ENCODE assay signal across 8 cellular contexts in the genomic region with DNA sequence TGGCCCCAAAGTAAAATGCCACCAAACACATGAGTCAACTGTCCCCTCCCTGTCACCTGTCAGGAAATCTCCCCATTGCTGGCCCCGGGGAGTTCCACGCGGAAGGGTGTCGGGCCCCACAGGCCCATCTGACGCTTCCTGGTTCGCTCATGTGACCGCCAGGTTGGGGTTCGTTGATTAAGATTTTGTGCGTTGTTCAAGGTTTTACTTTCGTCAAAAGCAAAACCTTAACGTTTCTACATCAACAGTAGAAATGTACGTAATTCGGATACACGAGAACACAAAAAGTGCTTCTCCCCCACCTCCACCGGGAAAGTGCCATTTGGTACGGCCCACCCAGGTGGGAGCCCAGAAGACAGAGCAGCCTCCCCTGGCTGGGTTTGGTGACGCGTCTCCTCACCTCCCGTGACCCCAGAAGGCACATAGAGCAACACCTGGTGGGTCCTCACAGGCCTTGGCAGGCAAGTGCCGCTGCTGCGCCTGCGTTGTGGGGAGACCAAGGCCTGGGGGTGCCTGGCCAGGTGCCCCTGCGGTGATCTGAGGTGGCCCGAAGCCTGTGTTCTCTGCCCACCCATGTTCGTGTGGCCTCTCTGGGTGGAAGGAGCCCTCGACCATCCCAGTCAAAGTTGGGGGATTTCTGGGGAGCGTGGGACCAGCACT.
DNase-seq lines count a peak whose midpoint lies in the region; ATAC-seq and TF ChIP-seq lines count a peak whose summit lies in the region.

No MANE protein-coding gene starts in this region.

- H3K4me1 Mint-ChIP-seq in activated CD4-positive, alpha-beta T cell treated with anti-CD3 and anti-CD28 coated beads, Interleukin-2, amount 10 ng/mL, durations not matched to agents 24 days and 14 days: no peaks in the 10 kb centered on the region

- no peak overlapping the region for H3K23ac ChIP-seq in mesendoderm (ENCODE audit: low read length)
- H3K23ac ChIP-seq in mesenchymal stem cell (ENCODE audit: low read length in 2 of 2): no peak overlapping the region

- no peak overlapping the region for H3K4me2 ChIP-seq in mesendoderm (ENCODE audit: low read length)
- no peak overlapping the region for H3K4me2 ChIP-seq in mesenchymal stem cell (ENCODE audit: low read length, poor library complexity, severe bottlenecking)

- H3K79me2 ChIP-seq in mesendoderm (ENCODE audit: control insufficient read depth, insufficient read depth, low read length): no peaks in the 10 kb centered on the region

- H4K8ac ChIP-seq in mesendoderm (ENCODE audit: low read depth, low read length) (no peak overlapping the region), mesenchymal stem cell (ENCODE audit: low read length) (no peak overlapping the region)

- peak overlapping the region; percentile 24 for H2AK5ac ChIP-seq in mesendoderm (ENCODE audit: low read length)
- H2AK5ac ChIP-seq in mesenchymal stem cell (ENCODE audit: low read length, severe bottlenecking): no peak overlapping the region

- H3K4me3 ChIP-seq in mesendoderm (ENCODE audit: low read length): no peak overlapping the region
- peak overlapping the region in 1 of 2 experiments; percentile 9 for H3K4me3 ChIP-seq in mesenchymal stem cell (ENCODE audit: insufficient read depth in 1 of 2, low read depth in 1 of 2, low read length in 2 of 2)
- no peak overlapping the region for H3K4me3 ChIP-seq in heart left ventricle

- peak; percentile 32 for ATAC-seq in HG02763 (IDR thresholded peaks at IDR 0.05; ENCODE audit: unreplicated experiment)
- ATAC-seq in heart left ventricle: no peak

- H3K9me3 Mint-ChIP-seq in activated CD4-positive, alpha-beta T cell treated with anti-CD3 and anti-CD28 coated beads, Interleukin-2, amount 10 ng/mL, durations not matched to agents 24 days and 14 days: no peaks in the 10 kb centered on the region

- H3K27me3 ChIP-seq in mesendoderm (ENCODE audit: insufficient read depth, low read length, poor library complexity): no peaks in the 10 kb centered on the region
- H3K27me3 ChIP-seq in mesenchymal stem cell (ENCODE audit: control insufficient read depth in 1 of 2, insufficient read depth in 1 of 2, low read length in 2 of 2): no peaks in the 10 kb centered on the region
- no peaks in the 10 kb centered on the region for H3K27me3 ChIP-seq in heart left ventricle

- H3K36me3 ChIP-seq in mesendoderm (ENCODE audit: control insufficient read depth, insufficient read depth, low read length) (no peaks in the 10 kb centered on the region), mesenchymal stem cell (ENCODE audit: control insufficient read depth in 1 of 2, insufficient read depth in 2 of 2, low read depth in 1 of 2, low read length in 2 of 2) (peaks cover 24 to 78% of the 10 kb centered on the region in 2 experiments), heart left ventricle (peaks cover 0 to 47% (median 31%) of the 10 kb centered on the region in 9 donors)

- peak overlapping the region; percentile 56 for H3K56ac ChIP-seq in mesendoderm (ENCODE audit: low read length)

- H2BK12ac ChIP-seq in mesenchymal stem cell (ENCODE audit: low read length in 2 of 2): no peak overlapping the region

- H2BK5ac ChIP-seq in mesendoderm (ENCODE audit: low read length): no peak overlapping the region
- H2BK5ac ChIP-seq in mesenchymal stem cell (ENCODE audit: low read depth, low read length, poor library complexity, severe bottlenecking): no peak overlapping the region

- WGBS in mesendoderm (ENCODE audit: extremely low coverage, insufficient coverage, low lambda C conversion rate): no CpG with 5 or more reads among the region's 27 CpGs
- WGBS in mesenchymal stem cell: 93% methylated on average over 27 of the region's 27 CpGs
- 86 to 96% (median 92%) methylated on average over 21 to 27 of the region's 27 CpGs for WGBS in heart left ventricle, 4 donors

- H3K27me3 Mint-ChIP-seq in activated CD4-positive, alpha-beta T cell treated with anti-CD3 and anti-CD28 coated beads, Interleukin-2, amount 10 ng/mL, durations not matched to agents 24 days and 14 days: no peaks in the 10 kb centered on the region

- no peaks in the 10 kb centered on the region for H3K79me1 ChIP-seq in mesendoderm (ENCODE audit: low read length)
- peaks cover 13% of the 10 kb centered on the region for H3K79me1 ChIP-seq in mesenchymal stem cell (replicated peaks; ENCODE audit: low read length, poor library complexity, severe bottlenecking)

- H3K27ac ChIP-seq in mesendoderm (ENCODE audit: low read depth, low read length) (no peak overlapping the region), mesenchymal stem cell (ENCODE audit: low read length, poor library complexity, severe bottlenecking) (no peak overlapping the region), heart left ventricle (peak overlapping the region in 1 of 12 donors; percentile 8)

- no peak overlapping the region for H4K5ac ChIP-seq in mesendoderm (ENCODE audit: low read length)

- in situ Hi-C loops in GM13977 (cut with MboI; ENCODE audit: low pct_unique_long_range_greater_than_20kb, low sequenced_read_pairs, unreplicated experiment): no loop called here

- H2BK120ac ChIP-seq in mesendoderm (ENCODE audit: low read depth, low read length) (no peak overlapping the region), mesenchymal stem cell (ENCODE audit: low read depth, low read length) (no peak overlapping the region)

- DNase-seq in GM13977 (ENCODE audit: low spot score): peak; percentile 87
- no peak for DNase-seq in activated CD4-positive, alpha-beta T cell treated with anti-CD3 and anti-CD28 coated beads, Interleukin-2, amount 10 ng/mL, durations not matched to agents 24 days and 14 days
- DNase-seq in mesendoderm: no peak
- no peak for DNase-seq in mesenchymal stem cell
- no peak for DNase-seq in LoVo (ENCODE audit: low spot score)
- DNase-seq in heart left ventricle: no peak
- no peak for DNase-seq in cerebellum (ENCODE audit: low spot score)

- H3K4me1 ChIP-seq in mesendoderm (ENCODE audit: control insufficient read depth, low read depth, low read length): peaks cover 4% of the 10 kb centered on the region
- peaks cover 39% of the 10 kb centered on the region for H3K4me1 ChIP-seq in mesenchymal stem cell (ENCODE audit: control insufficient read depth, insufficient read depth, low read depth, low read length)
- H3K4me1 ChIP-seq in heart left ventricle: peaks cover 5 to 42% (median 26%) of the 10 kb centered on the region in 12 donors

- intact Hi-C loops in activated CD4-positive, alpha-beta T cell treated with anti-CD3 and anti-CD28 coated beads, Interleukin-2, amount 10 ng/mL, durations not matched to agents 24 days and 14 days (cut with micrococcal nuclease): no loop called here
- intact Hi-C loops in heart left ventricle (cut with DNase I): loop anchor here in 1 of 10 donors (10.0 kb wide), 1 partner anchor 76 kb away; no protein-coding TSS in a partner anchor

- TF ChIP-seq POLR2A in heart left ventricle (IDR thresholded peaks at IDR 0.05): no peak

- H3K9ac ChIP-seq in mesendoderm (ENCODE audit: low read length) (no peak overlapping the region), mesenchymal stem cell (ENCODE audit: low read length) (no peak overlapping the region)

- H2AFZ ChIP-seq in mesenchymal stem cell (ENCODE audit: low read depth, low read length): no peak overlapping the region

- no peak overlapping the region for H3K4me3 Mint-ChIP-seq in activated CD4-positive, alpha-beta T cell treated with anti-CD3 and anti-CD28 coated beads, Interleukin-2, amount 10 ng/mL, durations not matched to agents 24 days and 14 days

- peak overlapping the region; percentile 12 for H3K27ac Mint-ChIP-seq in activated CD4-positive, alpha-beta T cell treated with anti-CD3 and anti-CD28 coated beads, Interleukin-2, amount 10 ng/mL, durations not matched to agents 24 days and 14 days

- TF ChIP-seq CTCF in GM13977 (IDR thresholded peaks at IDR 0.05; ENCODE audit: extremely low read depth, insufficient read depth, missing control alignments) (no peak), heart left ventricle (IDR thresholded peaks at IDR 0.05) (no peak)

- H3K4ac ChIP-seq in mesendoderm (ENCODE audit: low read depth, low read length): no peak overlapping the region
- H3K4ac ChIP-seq in mesenchymal stem cell (ENCODE audit: low read depth in 1 of 2, low read length in 2 of 2): no peak overlapping the region

- H3K9me3 ChIP-seq in mesenchymal stem cell (ENCODE audit: control insufficient read depth, low read length) (no peaks in the 10 kb centered on the region), heart left ventricle (no peaks in the 10 kb centered on the region)

- no peak overlapping the region for H2BK15ac ChIP-seq in mesendoderm (replicated peaks; ENCODE audit: low read depth)
- no peak overlapping the region for H2BK15ac ChIP-seq in mesenchymal stem cell (ENCODE audit: low read depth, poor library complexity, severe bottlenecking)

- peaks cover 5% of the 10 kb centered on the region for H3K36me3 Mint-ChIP-seq in activated CD4-positive, alpha-beta T cell treated with anti-CD3 and anti-CD28 coated beads, Interleukin-2, amount 10 ng/mL, durations not matched to agents 24 days and 14 days (ENCODE audit: low read depth)

- H3K14ac ChIP-seq in mesenchymal stem cell (ENCODE audit: low read length in 2 of 2): peak overlapping the region in 1 of 2 experiments; percentile 35

- no peak overlapping the region for H4K91ac ChIP-seq in mesenchymal stem cell (ENCODE audit: low read length)

- no peak overlapping the region for H3K18ac ChIP-seq in mesendoderm (ENCODE audit: low read length)
- no peak overlapping the region for H3K18ac ChIP-seq in mesenchymal stem cell (ENCODE audit: low read depth in 1 of 2, low read length in 2 of 2)
